ENCODE assay signal across 24 cellular contexts in the genomic region with DNA sequence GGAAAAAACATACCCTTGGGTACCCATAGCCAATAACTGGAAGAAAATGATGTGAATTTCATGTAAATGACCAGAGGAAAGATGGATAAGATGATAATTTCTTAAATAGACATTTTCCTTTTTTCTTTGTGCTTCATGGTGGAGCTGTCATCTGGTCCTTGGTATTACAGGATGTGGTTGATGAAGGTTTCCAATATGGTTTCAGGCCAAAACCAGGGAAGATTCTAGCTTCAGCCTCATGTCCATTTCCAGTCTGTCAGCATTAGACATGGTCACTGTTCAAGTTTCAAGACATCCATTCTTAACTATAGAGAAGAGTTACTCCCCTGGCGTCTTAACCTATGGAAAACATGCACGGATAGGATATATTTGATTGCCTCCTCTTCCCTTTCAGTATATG.
"Had no signal": no experiment of that assay in that cellular context is flagged by ENCODE, and none has a peak within 500 bp of the region (broad histone marks: within the 10 kb centered on the region; RNA-seq: fewer than 3 reads in every experiment).

No MANE protein-coding gene starts in this region.

- H3K27me3 Mint-ChIP-seq: activated CD4-positive, alpha-beta T cell treated with anti-CD3 and anti-CD28 coated beads for 36 hours; activated CD8-positive, alpha-beta T cell treated with anti-CD3 and anti-CD28 coated beads for 36 hours; activated naive CD8-positive, alpha-beta T cell treated with anti-CD3 and anti-CD28 coated beads, Interleukin-2, amount 10 ng/mL, durations not matched to agents 7 days and 5 days; brain; central memory CD8-positive, alpha-beta T cell; T-cell had no signal

- H3K27ac ChIP-seq: VCaP had no signal

- H3K9me3 Mint-ChIP-seq: activated CD8-positive, alpha-beta T cell treated with anti-CD3 and anti-CD28 coated beads for 36 hours; activated naive CD8-positive, alpha-beta T cell treated with anti-CD3 and anti-CD28 coated beads, Interleukin-2, amount 10 ng/mL, durations not matched to agents 7 days and 5 days; central memory CD8-positive, alpha-beta T cell; T-cell had no signal

- FAIRE-seq: RCC 7860 had no signal

- H3K4me3 Mint-ChIP-seq: activated CD4-positive, alpha-beta T cell treated with anti-CD3 and anti-CD28 coated beads for 36 hours; activated CD8-positive, alpha-beta T cell treated with anti-CD3 and anti-CD28 coated beads for 36 hours; activated naive CD8-positive, alpha-beta T cell treated with anti-CD3 and anti-CD28 coated beads, Interleukin-2, amount 10 ng/mL, durations not matched to agents 7 days and 5 days; brain; T-cell had no signal

- H3K27ac Mint-ChIP-seq: activated CD4-positive, alpha-beta T cell treated with anti-CD3 and anti-CD28 coated beads for 36 hours; activated CD8-positive, alpha-beta T cell treated with anti-CD3 and anti-CD28 coated beads for 36 hours; activated naive CD8-positive, alpha-beta T cell treated with anti-CD3 and anti-CD28 coated beads, Interleukin-2, amount 10 ng/mL, durations not matched to agents 7 days and 5 days; brain; T-cell had no signal

- ATAC-seq: activated CD4-positive, alpha-beta T cell treated with anti-CD3 and anti-CD28 coated beads for 36 hours; activated CD8-positive, alpha-beta T cell treated with anti-CD3 and anti-CD28 coated beads for 36 hours; T-cell had no signal

- DNase-seq: activated CD4-positive, alpha-beta T cell treated with anti-CD3 and anti-CD28 coated beads for 36 hours; activated CD4-positive, CD25-positive, alpha-beta regulatory T cell; activated CD8-positive, alpha-beta memory T cell treated with anti-CD3 and anti-CD28 coated beads, Interleukin-2, amount 50 U/mL, for 4 hours; activated CD8-positive, alpha-beta T cell treated with anti-CD3 and anti-CD28 coated beads for 36 hours; activated naive CD4-positive, alpha-beta T cell treated with anti-CD3 and anti-CD28 coated beads, Interleukin-2, amount 50 U/mL, for 16 hours; activated naive CD8-positive, alpha-beta T cell treated with anti-CD3 and anti-CD28 coated beads, Interleukin-2, amount 10 ng/mL, durations not matched to agents 7 days and 5 days; activated T-cell treated with anti-CD3 and anti-CD28 coated beads, Interleukin-2, amount 50 U/mL, for 1 hour; anterior cingulate cortex; cortex of kidney; NCI-H1048; NCI-H146; NCI-H187 treated with DMSO at 0.1 percent for 48 hours; NCI-H2081 treated with DMSO at 0.1 percent for 48 hours; NCI-H446; NCI-H524; SHP77 treated with DMSO at 0.1 percent for 48 hours; T-cell; T-helper 2 cell; T1000 had no signal

- H3K27me3 ChIP-seq: adrenal gland had no signal

- H3K4me3 ChIP-seq: adrenal gland had no signal

- H3K9me3 ChIP-seq: adrenal gland had no signal

- H3K4me1 Mint-ChIP-seq: activated CD4-positive, alpha-beta T cell treated with anti-CD3 and anti-CD28 coated beads for 36 hours; brain; T-cell had no signal

- H3K36me3 Mint-ChIP-seq: brain had no signal
